In genomic region chr5:10759111-10759510, GRCh38 we compare ENCODE assay signal across 12 cellular contexts. TPM values are rescaled to one million over a fixed set of nuclear protein-coding genes. Genes with fewer than 3 reads are reported as not detected.
DNase-seq lines count a peak whose midpoint lies in the region; ATAC-seq, FAIRE-seq and TF ChIP-seq lines count a peak whose summit lies in the region.
"Had no signal": no experiment of that assay in that cellular context is flagged by ENCODE, and none has a peak within 500 bp of the region (broad histone marks: within the 10 kb centered on the region; RNA-seq: fewer than 3 reads in every experiment).

No MANE protein-coding gene starts in this region.

- H3K9me3 ChIP-seq in T-helper 17 cell (ENCODE audit: control insufficient read depth, low read length, poor library complexity, severe bottlenecking) (no peaks in the 10 kb centered on the region), endothelial cell of umbilical vein (replicated peaks; ENCODE audit: control insufficient read depth, insufficient read depth, low read length) (no peaks in the 10 kb centered on the region)
- H3K9me3 ChIP-seq: suprapubic skin had no signal

- peak overlapping the region; percentile 97 for H3K4me3 Mint-ChIP-seq in activated T-cell treated with anti-CD3 and anti-CD28 coated beads, Interleukin-2, amount 50 U/mL, for 24 hours
- peak overlapping the region; percentile 52 for H3K4me3 Mint-ChIP-seq in T-helper 17 cell
- H3K4me3 Mint-ChIP-seq in stimulated activated memory B cell treated with anti-CD40 and anti-IgM and Interleukin-4, amounts not matched to agents 10 μg/mL and 1 μg/mL and 100 μg/mL, for 72 hours, result peak overlapping the region; percentile 48

- H3K27ac Mint-ChIP-seq in activated T-cell treated with anti-CD3 and anti-CD28 coated beads, Interleukin-2, amount 50 U/mL, for 24 hours, result no peak overlapping the region
- peak overlapping the region; percentile 86 for H3K27ac Mint-ChIP-seq in T-helper 17 cell
- no peak overlapping the region for H3K27ac Mint-ChIP-seq in stimulated activated memory B cell treated with anti-CD40 and anti-IgM and Interleukin-4, amounts not matched to agents 10 μg/mL and 1 μg/mL and 100 μg/mL, for 72 hours

- peaks cover 2% of the 10 kb centered on the region in 2 experiments for H3K36me3 ChIP-seq in endothelial cell of umbilical vein (ENCODE audit: control insufficient read depth in 2 of 2, extremely low read depth in 1 of 2, insufficient read depth in 2 of 2, low read length in 2 of 2)

- no peak overlapping the region for H3K9ac ChIP-seq in endothelial cell of umbilical vein (replicated peaks; ENCODE audit: extremely low read depth, insufficient read depth, low read length)

- H3K9me1 ChIP-seq in endothelial cell of umbilical vein (replicated peaks; ENCODE audit: control insufficient read depth, extremely low read depth, insufficient read depth, low read length), result no peaks in the 10 kb centered on the region

- H3K36me3 Mint-ChIP-seq in activated T-cell treated with anti-CD3 and anti-CD28 coated beads, Interleukin-2, amount 50 U/mL, for 24 hours (ENCODE audit: low read depth), result peaks cover 49% of the 10 kb centered on the region
- H3K36me3 Mint-ChIP-seq in T-helper 17 cell (ENCODE audit: low read depth), result peaks cover 5% of the 10 kb centered on the region
- peaks cover 31% of the 10 kb centered on the region for H3K36me3 Mint-ChIP-seq in stimulated activated memory B cell treated with anti-CD40 and anti-IgM and Interleukin-4, amounts not matched to agents 10 μg/mL and 1 μg/mL and 100 μg/mL, for 72 hours

- no peak overlapping the region for H3K27ac ChIP-seq in endothelial cell of umbilical vein (ENCODE audit: insufficient read depth, low read depth, low read length)
- H3K27ac ChIP-seq: suprapubic skin had no signal

- no peaks in the 10 kb centered on the region for H3K9me3 Mint-ChIP-seq in activated T-cell treated with anti-CD3 and anti-CD28 coated beads, Interleukin-2, amount 50 U/mL, for 24 hours
- H3K9me3 Mint-ChIP-seq in stimulated activated memory B cell treated with anti-CD40 and anti-IgM and Interleukin-4, amounts not matched to agents 10 μg/mL and 1 μg/mL and 100 μg/mL, for 72 hours, result no peaks in the 10 kb centered on the region

- no peak for FAIRE-seq in endothelial cell of umbilical vein (lab: Jason Lieb, UNC)
- FAIRE-seq: TTC549 had no signal

- CTCF ChIA-PET in endothelial cell of umbilical vein (lab: Charles Lee), result interaction anchor here (1.0 to 2.2 kb wide), 4 partner anchors 24 to 57 kb away, joined by 3 to 10 read pairs (median 4); no protein-coding TSS in a partner anchor

- H3K27me3 ChIP-seq in endothelial cell of umbilical vein (ENCODE audit: control insufficient read depth in 2 of 2, insufficient read depth in 2 of 2, low read length in 2 of 2), result no peaks in the 10 kb centered on the region
- H3K27me3 ChIP-seq: suprapubic skin had no signal

- no peak overlapping the region for H2AFZ ChIP-seq in endothelial cell of umbilical vein (ENCODE audit: low read depth, low read length)

- peak overlapping the region; percentile 95 for H3K4me2 ChIP-seq in endothelial cell of umbilical vein (ENCODE audit: insufficient read depth, low read length)

- intact Hi-C loops in endothelial cell of umbilical vein (cut with micrococcal nuclease), result no loop called here

- dilution Hi-C loops in endothelial cell of umbilical vein (cut with MboI; ENCODE audit: extremely low pct_ligation_motif_present, low sequenced_read_pairs), result no loop called here

- ATAC-seq in T-helper 17 cell (no peak), HG03565 (IDR thresholded peaks at IDR 0.05; ENCODE audit: unreplicated experiment) (no peak)
- no peak for ATAC-seq in stimulated activated memory B cell treated with anti-CD40 and anti-IgM and Interleukin-4, amounts not matched to agents 10 μg/mL and 1 μg/mL and 100 μg/mL, for 72 hours

- no peak for TF ChIP-seq POLR2A in endothelial cell of umbilical vein (IDR thresholded peaks at IDR 0.05; ENCODE audit: low read depth, low read length)

- peaks cover 66% of the 10 kb centered on the region for H3K79me2 ChIP-seq in endothelial cell of umbilical vein (ENCODE audit: control insufficient read depth, insufficient read depth, low read length)

- no peak for TF ChIP-seq CTCF in endothelial cell of umbilical vein (IDR thresholded peaks at IDR 0.05; ENCODE audit: extremely low read depth in 1 of 2, insufficient read depth in 1 of 2, low read depth in 1 of 2, low read length in 2 of 2)

- H3K27me3 Mint-ChIP-seq in activated T-cell treated with anti-CD3 and anti-CD28 coated beads, Interleukin-2, amount 50 U/mL, for 24 hours, result no peaks in the 10 kb centered on the region
- H3K27me3 Mint-ChIP-seq in T-helper 17 cell, result no peaks in the 10 kb centered on the region
- H3K27me3 Mint-ChIP-seq in stimulated activated memory B cell treated with anti-CD40 and anti-IgM and Interleukin-4, amounts not matched to agents 10 μg/mL and 1 μg/mL and 100 μg/mL, for 72 hours, result no peaks in the 10 kb centered on the region

- H3K4me1 Mint-ChIP-seq in activated T-cell treated with anti-CD3 and anti-CD28 coated beads, Interleukin-2, amount 50 U/mL, for 24 hours (ENCODE audit: low read depth), result peaks cover 61% of the 10 kb centered on the region
- peaks cover 47% of the 10 kb centered on the region for H3K4me1 Mint-ChIP-seq in T-helper 17 cell
- peaks cover 76% of the 10 kb centered on the region for H3K4me1 Mint-ChIP-seq in stimulated activated memory B cell treated with anti-CD40 and anti-IgM and Interleukin-4, amounts not matched to agents 10 μg/mL and 1 μg/mL and 100 μg/mL, for 72 hours

- BruUV-seq in endothelial cell of umbilical vein (replicated peaks; lab: Mats Ljungman, UMichigan), result no TSS peak

- peaks cover 24% of the 10 kb centered on the region for H3K4me1 ChIP-seq in endothelial cell of umbilical vein (ENCODE audit: control insufficient read depth, extremely low read depth, insufficient read depth, low read length)

- no peak for DNase-seq in activated T-cell treated with anti-CD3 and anti-CD28 coated beads, Interleukin-2, amount 50 U/mL, for 24 hours
- DNase-seq in activated T-cell treated with anti-CD3 and anti-CD28 coated beads, Interleukin-2, amount 50 U/mL, for 1 hour, result no peak
- DNase-seq in T-helper 17 cell, result no peak
- DNase-seq in endothelial cell of umbilical vein (ENCODE audit: low read depth, low spot score), result no peak
- DNase-seq in GDM1 (lab: John Stamatoyannopoulos, UW), result no peak
- no peak for DNase-seq in COLO668 (lab: John Stamatoyannopoulos, UW; ENCODE audit: unreplicated experiment)
- DNase-seq: NCI-H1105; stimulated activated CD4-positive, alpha-beta T cell treated with anti-CD3 and anti-CD28 coated beads, Interleukin-1b, Interleukin-23, amount 100 ng/mL, for 48 hours had no signal

- H3K4me3 ChIP-seq in endothelial cell of umbilical vein (replicated peaks in 1 of 3; ENCODE audit: insufficient read depth in 1 of 3, low read depth in 1 of 3, low read length in 3 of 3), result peak overlapping the region in 1 of 3 experiments; percentile 95

- POLR2A ChIA-PET in endothelial cell of umbilical vein (lab: Charles Lee), result no interaction called here

- no peaks in the 10 kb centered on the region for H4K20me1 ChIP-seq in endothelial cell of umbilical vein (replicated peaks; ENCODE audit: control insufficient read depth, extremely low read depth, insufficient read depth, low read length)

TF ChIP-seq in endothelial cell of umbilical vein, 7 proteins besides CTCF, POLR2A, EP300 and RAD21:
- TF ChIP-seq POLR2AphosphoS5 (IDR thresholded peaks at IDR 0.05; ENCODE audit: insufficient read depth, low read depth, low read length), result no peak
- no peak for TF ChIP-seq GATA2 (IDR thresholded peaks at IDR 0.05; ENCODE audit: insufficient read depth, insufficient read length, low read depth, low read length)
- TF ChIP-seq JUN (IDR thresholded peaks at IDR 0.05; ENCODE audit: borderline replicate concordance, insufficient read depth, insufficient read length, low read depth), result no peak
- no peak for TF ChIP-seq EZH2 (IDR thresholded peaks at IDR 0.05; ENCODE audit: borderline replicate concordance, low read depth, low read length, severe bottlenecking)
- no peak for TF ChIP-seq MAX (IDR thresholded peaks at IDR 0.05; ENCODE audit: insufficient read depth, insufficient read length)
- TF ChIP-seq MYC (IDR thresholded peaks at IDR 0.05; ENCODE audit: low read depth, low read length), result no peak
- TF ChIP-seq FOS (IDR thresholded peaks at IDR 0.05; ENCODE audit: borderline replicate concordance, insufficient read depth, low read length), result no peak

RNA-seq across cellular contexts. Expression of gene DAP, which starts 1.9 kb away (rescaled TPM):
- 10 to 100 TPM; 40.1 to 54.5 TPM for total RNA-seq in T-helper 17 cell
- total RNA-seq in endothelial cell of umbilical vein, result 173 and 188 TPM in 2 replicates
- 67.8 and 79.8 TPM in 2 replicates for polyA plus RNA-seq in endothelial cell of umbilical vein
- polyA plus RNA-seq in endothelial cell of umbilical vein (2011; cell fraction: cytosol; rRNA removed), result 145 and 148 TPM in 2 replicates
- polyA plus RNA-seq in endothelial cell of umbilical vein (2011; cell fraction: nucleus; rRNA removed), result 55.4 and 61.0 TPM in 2 replicates
- polyA plus RNA-seq in endothelial cell of umbilical vein (2012), result 122 and 159 TPM in 2 replicates
- 59.3 and 62.1 TPM in 2 replicates for polyA minus RNA-seq in endothelial cell of umbilical vein
- polyA minus RNA-seq in endothelial cell of umbilical vein (2011; cell fraction: cytosol; rRNA and poly(A)+ RNA removed), result 55.1 TPM
- 38.2 and 39.1 TPM in 2 replicates for polyA minus RNA-seq in endothelial cell of umbilical vein (2011; cell fraction: nucleus; rRNA and poly(A)+ RNA removed)
